ENCODE assay signal across 1 cellular context in genomic region chr7:74401137-74401859, GRCh38.
TF ChIP-seq lines count a peak whose summit lies in the region.

No MANE protein-coding gene starts in this region.

TF ChIP-seq in K562, 482 proteins besides CTCF, POLR2A, EP300 and RAD21 (continued from another document):
- TF ChIP-seq ZNF592 (IDR thresholded peaks at IDR 0.05): no peak
- TF ChIP-seq NFE2L1 (tag; IDR thresholded peaks at IDR 0.05; ENCODE audit: borderline replicate concordance, low read depth): no peak
- TF ChIP-seq ZNF146 (CRISPR knock-in tag; IDR thresholded peaks at IDR 0.05; ENCODE audit: unreplicated experiment): no peak
- TF ChIP-seq ZC3H4 (CRISPR knock-in tag; IDR thresholded peaks at IDR 0.05; ENCODE audit: borderline replicate concordance): no peak
- TF ChIP-seq, protein P1, sequence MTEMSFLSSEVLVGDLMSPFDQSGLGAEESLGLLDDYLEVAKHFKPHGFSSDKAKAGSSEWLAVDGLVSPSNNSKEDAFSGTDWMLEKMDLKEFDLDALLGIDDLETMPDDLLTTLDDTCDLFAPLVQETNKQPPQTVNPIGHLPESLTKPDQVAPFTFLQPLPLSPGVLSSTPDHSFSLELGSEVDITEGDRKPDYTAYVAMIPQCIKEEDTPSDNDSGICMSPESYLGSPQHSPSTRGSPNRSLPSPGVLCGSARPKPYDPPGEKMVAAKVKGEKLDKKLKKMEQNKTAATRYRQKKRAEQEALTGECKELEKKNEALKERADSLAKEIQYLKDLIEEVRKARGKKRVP (CRISPR knock-in tag; IDR thresholded peaks at IDR 0.05): no peak
- no peak for TF ChIP-seq ZNF583 (CRISPR knock-in tag; IDR thresholded peaks at IDR 0.05)
- TF ChIP-seq HDAC3 (IDR thresholded peaks at IDR 0.05; ENCODE audit: borderline replicate concordance, partially characterized antibody): no peak
- TF ChIP-seq ZBTB7A (IDR thresholded peaks at IDR 0.05; ENCODE audit: borderline replicate concordance, control insufficient read depth, low read depth, low read length): peak; percentile 41; the same call in 1 of the 2 replicates
- TF ChIP-seq ZNF644 (tag; IDR thresholded peaks at IDR 0.05; ENCODE audit: low read depth): no peak
- TF ChIP-seq POLR3G (IDR thresholded peaks at IDR 0.05; ENCODE audit: extremely low read depth, insufficient read length, insufficient replicate concordance): no peak
